Comparison of ENCODE assay signal across 1 cellular context in genomic region chr20:13784893-13785715, GRCh38.
TF ChIP-seq lines count a peak whose summit lies in the region.

Gene ESF1 (minus strand): TSS chr20:13784919. CDS start chr20:13783140, 1,779 bp downstream.
Gene NDUFAF5 (plus strand): TSS chr20:13785028. CDS start chr20:13785069, 41 bp downstream.

TF ChIP-seq in HepG2, 621 proteins besides CTCF, POLR2A, EP300 and RAD21 (continued from another document and continues in another):
- 0 out of 2 replicates have a peak, but pooled peaks have one; percentile 50 for TF ChIP-seq ZNF512 (CRISPR knock-in tag; IDR thresholded peaks at IDR 0.05)
- TF ChIP-seq GLMP (CRISPR knock-in tag; IDR thresholded peaks at IDR 0.05; ENCODE audit: borderline replicate concordance), result no peak
- no peak for TF ChIP-seq ZFP36 (IDR thresholded peaks at IDR 0.05; ENCODE audit: borderline replicate concordance, low read depth, low read length, partially characterized antibody)
- TF ChIP-seq ELK4 (CRISPR knock-in tag; IDR thresholded peaks at IDR 0.05; ENCODE audit: borderline replicate concordance), result no peak; the same call in 1 of the 2 replicates
- no peak; the same call in none of the 2 replicates for TF ChIP-seq SMYD3 (CRISPR knock-in tag; IDR thresholded peaks at IDR 0.05)
- TF ChIP-seq ZBTB7A (CRISPR knock-in tag; IDR thresholded peaks at IDR 0.05), result peak; percentile 94; the same call in 1 of the 2 replicates
- 0 out of 2 replicates have a peak, but pooled peaks have one; percentile 54 for TF ChIP-seq FUBP1 (CRISPR knock-in tag; IDR thresholded peaks at IDR 0.05; ENCODE audit: borderline replicate concordance)
- peak; percentile 93 for TF ChIP-seq ZFP90 (CRISPR knock-in tag; IDR thresholded peaks at IDR 0.05; ENCODE audit: borderline replicate concordance)
- peak; percentile 96 for TF ChIP-seq KDM1A (CRISPR knock-in tag; IDR thresholded peaks at IDR 0.05)
- TF ChIP-seq ZNF251 (CRISPR knock-in tag; IDR thresholded peaks at IDR 0.05), result peak; percentile 52; the same call in 1 of the 2 replicates
- peak in 1 of 2 experiments; percentile 86; a peak in 2 of 4 replicates for TF ChIP-seq ATF4 (CRISPR knock-in tag; IDR thresholded peaks at IDR 0.05)
- TF ChIP-seq ZNF354B (CRISPR knock-in tag; IDR thresholded peaks at IDR 0.05), result 0 out of 2 replicates have a peak, but pooled peaks have one; percentile 64
- no peak for TF ChIP-seq HNRNPUL1 (IDR thresholded peaks at IDR 0.05; ENCODE audit: low read depth, low read length)
- TF ChIP-seq CHCHD3 (CRISPR knock-in tag; IDR thresholded peaks at IDR 0.05), result no peak
- TF ChIP-seq RFXAP (CRISPR knock-in tag; IDR thresholded peaks at IDR 0.05; ENCODE audit: borderline replicate concordance), result peak; percentile 89
- no peak for TF ChIP-seq NFIB (CRISPR knock-in tag; IDR thresholded peaks at IDR 0.05; ENCODE audit: borderline replicate concordance)
- peak; percentile 97; the same call in 1 of the 2 replicates for TF ChIP-seq ZNF318 (CRISPR knock-in tag; IDR thresholded peaks at IDR 0.05)
- TF ChIP-seq MAFK (conservative IDR thresholded peaks at IDR 0.05 in 1 of 2, IDR thresholded peaks at IDR 0.05 in 1 of 2; ENCODE audit: low read length in 2 of 2), result no peak
- peak; percentile 75 for TF ChIP-seq HNF1A (IDR thresholded peaks at IDR 0.05; ENCODE audit: low read depth)
- TF ChIP-seq HNF1A (CRISPR knock-in tag; IDR thresholded peaks at IDR 0.05; ENCODE audit: borderline replicate concordance), result peak; percentile 61
- 0 out of 2 replicates have a peak, but pooled peaks have one; percentile 88 for TF ChIP-seq ZNF737 (CRISPR knock-in tag; IDR thresholded peaks at IDR 0.05; ENCODE audit: borderline replicate concordance)
- TF ChIP-seq BCL6 (CRISPR knock-in tag; IDR thresholded peaks at IDR 0.05), result peak; percentile 77
- TF ChIP-seq ZNF691 (CRISPR knock-in tag; IDR thresholded peaks at IDR 0.05; ENCODE audit: borderline replicate concordance, low read depth), result no peak; the same call in none of the 2 replicates
- peak; percentile 70 for TF ChIP-seq SKI (IDR thresholded peaks at IDR 0.05; ENCODE audit: partially characterized antibody)
- peak; percentile 91 for TF ChIP-seq PHF8 (CRISPR knock-in tag; IDR thresholded peaks at IDR 0.05)
- 0 out of 2 replicates have a peak, but pooled peaks have one; percentile 76 for TF ChIP-seq ZNF672 (CRISPR knock-in tag; IDR thresholded peaks at IDR 0.05)
- TF ChIP-seq ZBED4 (CRISPR knock-in tag; IDR thresholded peaks at IDR 0.05; ENCODE audit: borderline replicate concordance), result peak; percentile 92
